Comparison of ENCODE assay signal across 1 cellular context in the genomic region with DNA sequence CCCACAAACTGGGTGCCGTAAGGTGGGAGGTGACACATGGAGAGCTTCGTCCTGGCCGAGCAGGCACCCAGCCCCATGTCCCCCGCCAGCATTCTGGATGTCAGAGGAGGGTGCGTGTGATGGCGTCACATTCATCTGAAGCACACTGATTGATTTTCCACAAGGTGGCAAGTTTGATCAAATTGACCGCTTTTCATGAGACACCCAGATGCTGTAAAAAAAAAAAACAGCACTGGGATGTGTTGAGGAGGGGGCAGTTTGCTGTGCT.
TF ChIP-seq lines count a peak whose summit lies in the region.

No MANE protein-coding gene starts in this region.

TF ChIP-seq in IMR-90, 13 proteins besides CTCF, POLR2A, EP300 and RAD21:
- TF ChIP-seq FOS (IDR thresholded peaks at IDR 0.05; ENCODE audit: low read depth, low read length) (no peak), CHD1 (IDR thresholded peaks at IDR 0.05; ENCODE audit: low read depth, low read length) (no peak), RFX5 (IDR thresholded peaks at IDR 0.05; ENCODE audit: low read depth, low read length) (no peak), MAZ (IDR thresholded peaks at IDR 0.05; ENCODE audit: borderline replicate concordance, low read depth, low read length) (no peak), SMC3 (IDR thresholded peaks at IDR 0.05; ENCODE audit: low read depth, low read length) (no peak), MXI1 (IDR thresholded peaks at IDR 0.05; ENCODE audit: borderline replicate concordance, low read depth, low read length) (no peak), BHLHE40 (IDR thresholded peaks at IDR 0.05; ENCODE audit: low read depth, low read length) (no peak), MAFK (IDR thresholded peaks at IDR 0.05; ENCODE audit: low read depth, low read length) (no peak), RCOR1 (IDR thresholded peaks at IDR 0.05; ENCODE audit: insufficient replicate concordance, low read length) (no peak), CEBPB (IDR thresholded peaks at IDR 0.05; ENCODE audit: low read depth, low read length) (no peak), NFE2L2 (IDR thresholded peaks at IDR 0.05; ENCODE audit: low read depth, low read length) (no peak)
- TF ChIP-seq, protein P1, sequence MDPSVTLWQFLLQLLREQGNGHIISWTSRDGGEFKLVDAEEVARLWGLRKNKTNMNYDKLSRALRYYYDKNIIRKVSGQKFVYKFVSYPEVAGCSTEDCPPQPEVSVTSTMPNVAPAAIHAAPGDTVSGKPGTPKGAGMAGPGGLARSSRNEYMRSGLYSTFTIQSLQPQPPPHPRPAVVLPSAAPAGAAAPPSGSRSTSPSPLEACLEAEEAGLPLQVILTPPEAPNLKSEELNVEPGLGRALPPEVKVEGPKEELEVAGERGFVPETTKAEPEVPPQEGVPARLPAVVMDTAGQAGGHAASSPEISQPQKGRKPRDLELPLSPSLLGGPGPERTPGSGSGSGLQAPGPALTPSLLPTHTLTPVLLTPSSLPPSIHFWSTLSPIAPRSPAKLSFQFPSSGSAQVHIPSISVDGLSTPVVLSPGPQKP (IDR thresholded peaks at IDR 0.05; ENCODE audit: borderline replicate concordance, low read depth, low read length): no peak
- TF ChIP-seq, protein P2, sequence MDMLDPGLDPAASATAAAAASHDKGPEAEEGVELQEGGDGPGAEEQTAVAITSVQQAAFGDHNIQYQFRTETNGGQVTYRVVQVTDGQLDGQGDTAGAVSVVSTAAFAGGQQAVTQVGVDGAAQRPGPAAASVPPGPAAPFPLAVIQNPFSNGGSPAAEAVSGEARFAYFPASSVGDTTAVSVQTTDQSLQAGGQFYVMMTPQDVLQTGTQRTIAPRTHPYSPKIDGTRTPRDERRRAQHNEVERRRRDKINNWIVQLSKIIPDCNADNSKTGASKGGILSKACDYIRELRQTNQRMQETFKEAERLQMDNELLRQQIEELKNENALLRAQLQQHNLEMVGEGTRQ (IDR thresholded peaks at IDR 0.05; ENCODE audit: low read depth, low read length): no peak
